ENCODE assay signal across 8 cellular contexts in the genomic region with DNA sequence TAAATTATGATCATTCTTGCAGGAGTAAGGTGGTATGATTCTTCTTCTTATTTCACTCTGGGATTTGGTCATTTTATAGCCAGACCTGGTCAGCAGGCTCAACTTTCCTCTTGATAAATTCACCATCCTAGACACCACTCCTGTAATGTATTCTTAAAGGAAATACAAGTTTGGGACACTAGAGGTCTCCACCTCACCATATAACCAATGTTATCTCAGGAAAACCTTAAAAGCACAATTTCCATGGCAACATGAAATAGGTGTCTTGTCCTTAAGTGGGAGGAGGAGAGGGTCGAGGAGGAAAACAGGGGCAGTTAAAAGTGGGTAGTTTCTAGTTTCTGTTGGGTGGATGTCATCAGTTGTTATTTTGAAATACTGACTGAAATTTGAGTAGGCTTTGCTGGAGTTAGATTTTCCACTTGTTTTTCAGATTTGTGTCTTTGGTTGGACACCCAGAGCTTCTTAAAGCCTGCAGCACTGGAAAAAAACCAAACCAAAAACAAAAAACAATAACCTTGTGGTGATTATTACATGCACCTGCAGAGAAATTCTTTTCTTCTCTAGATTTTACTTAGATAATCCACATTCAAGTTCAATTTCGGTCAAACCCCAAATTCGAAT.
DNase-seq lines count a peak whose midpoint lies in the region; ATAC-seq, FAIRE-seq and TF ChIP-seq lines count a peak whose summit lies in the region.

No MANE protein-coding gene starts in this region.

- no peak overlapping the region for H3K56ac ChIP-seq in mesendoderm (ENCODE audit: low read length)

- H2BK120ac ChIP-seq in mesendoderm (ENCODE audit: low read depth, low read length): no peak overlapping the region

- no CpG with 5 or more reads among the region's 3 CpGs for WGBS in mesendoderm (ENCODE audit: extremely low coverage, insufficient coverage, low lambda C conversion rate)

- no peak for TF ChIP-seq POLR2A in Peyer's patch (IDR thresholded peaks at IDR 0.05)

- H3K27ac ChIP-seq in Peyer's patch (no peak overlapping the region), mesendoderm (ENCODE audit: low read depth, low read length) (no peak overlapping the region)

- no peak overlapping the region for H2BK5ac ChIP-seq in mesendoderm (ENCODE audit: low read length)

- no peak overlapping the region for H3K4me2 ChIP-seq in mesendoderm (ENCODE audit: low read length)

- H3K18ac ChIP-seq in mesendoderm (ENCODE audit: low read length): no peak overlapping the region

- no peak overlapping the region for H2AK5ac ChIP-seq in mesendoderm (ENCODE audit: low read length)

- H3K27me3 ChIP-seq in H7 (ENCODE audit: control insufficient read depth, insufficient read depth, low read length) (no peaks in the 10 kb centered on the region), Peyer's patch (no peaks in the 10 kb centered on the region), mesendoderm (ENCODE audit: insufficient read depth, low read length, poor library complexity) (no peaks in the 10 kb centered on the region)

- no peaks in the 10 kb centered on the region for H3K79me1 ChIP-seq in mesendoderm (ENCODE audit: low read length)

- H3K36me3 ChIP-seq in H7 (replicated peaks; ENCODE audit: control insufficient read depth, insufficient read depth, low read length) (no peaks in the 10 kb centered on the region), Peyer's patch (no peaks in the 10 kb centered on the region), mesendoderm (ENCODE audit: control insufficient read depth, insufficient read depth, low read length) (no peaks in the 10 kb centered on the region)

- DNase-seq in COR-L47 (lab: John Stamatoyannopoulos, UW) (peak; percentile 9), H7 (peak; percentile 65), Peyer's patch (no peak), mesendoderm (peak; percentile 88)

- FAIRE-seq in endometrium (lab: Jason Lieb, UNC): peak; percentile 79

- no peaks in the 10 kb centered on the region for H3K9me3 ChIP-seq in Peyer's patch

- no peaks in the 10 kb centered on the region for H3K79me2 ChIP-seq in mesendoderm (ENCODE audit: control insufficient read depth, insufficient read depth, low read length)

- H3K4ac ChIP-seq in mesendoderm (ENCODE audit: low read depth, low read length): no peak overlapping the region

- H3K9ac ChIP-seq in mesendoderm (ENCODE audit: low read length): no peak overlapping the region

- no peak for ATAC-seq in GM21447 (IDR thresholded peaks at IDR 0.05; ENCODE audit: unreplicated experiment)
- ATAC-seq in GM18861 (IDR thresholded peaks at IDR 0.05; ENCODE audit: unreplicated experiment): no peak
- ATAC-seq in GM19351 (IDR thresholded peaks at IDR 0.05; ENCODE audit: unreplicated experiment): no peak

- H3K4me3 ChIP-seq in H7 (ENCODE audit: insufficient read depth, low read depth, low read length): no peak overlapping the region
- H3K4me3 ChIP-seq in Peyer's patch: no peak overlapping the region
- no peak overlapping the region for H3K4me3 ChIP-seq in mesendoderm (ENCODE audit: low read length)

- peak in 5 of 6 experiments; percentile 65 to 84 (median 76) for TF ChIP-seq CTCF in Peyer's patch (IDR thresholded peaks at IDR 0.05)

- no peak overlapping the region for H3K23ac ChIP-seq in mesendoderm (ENCODE audit: low read length)

- H4K8ac ChIP-seq in mesendoderm (ENCODE audit: low read depth, low read length): no peak overlapping the region

- H2BK15ac ChIP-seq in mesendoderm (replicated peaks; ENCODE audit: low read depth): no peak overlapping the region

- H3K4me1 ChIP-seq in Peyer's patch (no peaks in the 10 kb centered on the region), mesendoderm (ENCODE audit: control insufficient read depth, low read depth, low read length) (no peaks in the 10 kb centered on the region)

- H4K5ac ChIP-seq in mesendoderm (ENCODE audit: low read length): no peak overlapping the region

Comparison
In these comparisons a context has a peak if more than half of its experiments do, and no peak if none do; other contexts are left out.
1. DNase-seq: peak in COR-L47 (single experiment), H7 (single experiment) and mesendoderm (single experiment); none in Peyer's patch (0 of 3).